ENCODE assay signal across 12 cellular contexts in genomic region chr10:87089746-87090145, GRCh38.
"Had no signal": no experiment of that assay in that cellular context is flagged by ENCODE, and none has a peak within 500 bp of the region (broad histone marks: within the 10 kb centered on the region; RNA-seq: fewer than 3 reads in every experiment).

No MANE protein-coding gene starts in this region.

- H3K4me3 ChIP-seq: colonic mucosa, tibial nerve had no signal

- H3K27me3 Mint-ChIP-seq: activated CD4-positive, alpha-beta memory T cell treated with anti-CD3 and anti-CD28 coated beads for 36 hours; activated naive CD8-positive, alpha-beta T cell treated with anti-CD3 and anti-CD28 coated beads, Interleukin-2, amount 10 ng/mL, durations not matched to agents 7 days and 5 days had no signal

- H3K4me3 Mint-ChIP-seq: activated CD4-positive, alpha-beta memory T cell treated with anti-CD3 and anti-CD28 coated beads for 36 hours; activated naive CD8-positive, alpha-beta T cell treated with anti-CD3 and anti-CD28 coated beads, Interleukin-2, amount 10 ng/mL, durations not matched to agents 7 days and 5 days; mesothelial cell of epicardium; T-helper 2 cell treated with Interferon-gamma antibody and Interleukin-4, amounts not matched to agents 5 μg/mL and 100 μg/mL, for 36 hours had no signal

- H3K27ac ChIP-seq: colonic mucosa had no signal

- H3K9me3 ChIP-seq: colonic mucosa, tibial nerve had no signal

- H3K4me1 ChIP-seq: colonic mucosa had no signal

- H3K27ac Mint-ChIP-seq: activated CD4-positive, alpha-beta memory T cell treated with anti-CD3 and anti-CD28 coated beads for 36 hours; activated naive CD8-positive, alpha-beta T cell treated with anti-CD3 and anti-CD28 coated beads, Interleukin-2, amount 10 ng/mL, durations not matched to agents 7 days and 5 days; mesothelial cell of epicardium; T-helper 2 cell treated with Interferon-gamma antibody and Interleukin-4, amounts not matched to agents 5 μg/mL and 100 μg/mL, for 36 hours had no signal

- DNase-seq: activated CD4-positive, alpha-beta memory T cell treated with anti-CD3 and anti-CD28 coated beads for 36 hours; activated naive CD8-positive, alpha-beta T cell treated with anti-CD3 and anti-CD28 coated beads, Interleukin-2, amount 10 ng/mL, durations not matched to agents 7 days and 5 days; activated T-cell treated with anti-CD3 and anti-CD28 coated beads, Interleukin-2, amount 50 U/mL, for 48 hours; aorta; colonic mucosa; effector CD4-positive, alpha-beta T cell; hippocampal formation; retina; stimulated activated CD4-positive, alpha-beta T cell treated with anti-CD3 and anti-CD28 coated beads, Interleukin-4, amount 100 ng/mL, for 4 hours had no signal

- H3K27me3 ChIP-seq: colonic mucosa, tibial nerve had no signal

- H3K9me3 Mint-ChIP-seq: activated CD4-positive, alpha-beta memory T cell treated with anti-CD3 and anti-CD28 coated beads for 36 hours; activated naive CD8-positive, alpha-beta T cell treated with anti-CD3 and anti-CD28 coated beads, Interleukin-2, amount 10 ng/mL, durations not matched to agents 7 days and 5 days; mesothelial cell of epicardium; T-helper 2 cell treated with Interferon-gamma antibody and Interleukin-4, amounts not matched to agents 5 μg/mL and 100 μg/mL, for 36 hours had no signal

- H3K36me3 ChIP-seq: colonic mucosa had no signal
